Comparison of ENCODE assay signal across 22 cellular contexts in genomic region chr1:116465845-116466685, GRCh38.
A peak's percentile ranks its signal among the peaks of the same experiment; 100 is the strongest.
DNase-seq lines count a peak whose midpoint lies in the region; ATAC-seq, FAIRE-seq and TF ChIP-seq lines count a peak whose summit lies in the region.
"Had no signal": no experiment of that assay in that cellular context is flagged by ENCODE, and none has a peak within 500 bp of the region (broad histone marks: within the 10 kb centered on the region; RNA-seq: fewer than 3 reads in every experiment).

No MANE protein-coding gene starts in this region.

- CTCF ChIA-PET in HepG2 (lab: Yijun Ruan, JAX; ENCODE audit: low intra/inter-chr PET ratio, low total read pairs), result no interaction called here

- H3K9me3 ChIP-seq in heart left ventricle (no peaks in the 10 kb centered on the region), left ventricle myocardium inferior (replicated peaks) (no peaks in the 10 kb centered on the region), HepG2 (ENCODE audit: low read length) (no peaks in the 10 kb centered on the region)
- H3K9me3 ChIP-seq: ascending aorta, HAP-1, sigmoid colon, stomach had no signal

- DNase-seq in heart left ventricle, result no peak
- DNase-seq in left ventricle myocardium inferior, result no peak
- DNase-seq in SK-MEL-5 (ENCODE audit: low read depth, low spot score), result peak; percentile 65
- DNase-seq in HepG2 (ENCODE audit: low spot score), result peak; percentile 93
- no peak for DNase-seq in type B pancreatic cell (ENCODE audit: extremely low spot score, unreplicated experiment)
- DNase-seq in NCI-H2107 treated with DMSO at 0.1 percent for 48 hours (lab: John Stamatoyannopoulos, UW; ENCODE audit: unreplicated experiment), result no peak
- no peak for DNase-seq in GM19238 (ENCODE audit: insufficient read length, low spot score)
- DNase-seq: activated CD4-positive, alpha-beta memory T cell treated with anti-CD3 and anti-CD28 coated beads for 36 hours; activated naive CD4-positive, alpha-beta T cell treated with anti-CD3 and anti-CD28 coated beads, Interleukin-2, amount 50 U/mL, for 16 hours; activated T-cell treated with anti-CD3 and anti-CD28 coated beads, Interleukin-2, amount 50 U/mL, for 1 hour; KBM-7; kidney glomerular epithelial cell; nucleus accumbens; sigmoid colon; stimulated activated CD4-positive, alpha-beta T cell treated with anti-CD3 and anti-CD28 coated beads, Interleukin-1b, Interleukin-23, amount 100 ng/mL, for 48 hours; stomach; T-helper 1 cell had no signal

- no peak overlapping the region for H2AFZ ChIP-seq in HepG2 (ENCODE audit: low read length)

- TF ChIP-seq POLR2A in heart left ventricle (IDR thresholded peaks at IDR 0.05), result no peak
- TF ChIP-seq POLR2A in HepG2 (IDR thresholded peaks at IDR 0.05; ENCODE audit: insufficient read depth in 1 of 2, low read depth in 2 of 2, low read length in 2 of 2), result peak; percentile 74 to 86

- H3K27ac ChIP-seq in heart left ventricle (no peak overlapping the region), left ventricle myocardium inferior (replicated peaks) (no peak overlapping the region), HepG2 (ENCODE audit: extremely low read length, insufficient read depth, low read length) (peak overlapping the region; percentile 99)
- H3K27ac ChIP-seq: ascending aorta, sigmoid colon, stomach, VCaP had no signal

- H3K27me3 ChIP-seq in heart left ventricle (no peaks in the 10 kb centered on the region), left ventricle myocardium inferior (ENCODE audit: low read depth) (no peaks in the 10 kb centered on the region), HepG2 (ENCODE audit: control insufficient read depth in 1 of 2, insufficient read depth in 2 of 2, low read length in 2 of 2) (no peaks in the 10 kb centered on the region; a peak in 1 of 5 replicates)
- H3K27me3 ChIP-seq: ascending aorta, stomach had no signal

- peaks cover 5% of the 10 kb centered on the region for H3K36me3 Mint-ChIP-seq in type B pancreatic cell
- H3K36me3 Mint-ChIP-seq: activated CD4-positive, alpha-beta memory T cell treated with anti-CD3 and anti-CD28 coated beads for 36 hours had no signal

- POLR2A ChIA-PET in HepG2 (lab: Yijun Ruan, JAX), result interaction anchor here (0.8 to 4.1 kb wide), 25 partner anchors 9 to 343 kb away, joined by 3 to 121 read pairs (median 6); partner anchors contain the start of gene ATP1A1

- TF ChIP-seq RAD21 in HepG2 (CRISPR knock-in tag; IDR thresholded peaks at IDR 0.05), result peak; percentile 35; the same call in 1 of the 2 replicates

- TF ChIP-seq CTCF in heart left ventricle (IDR thresholded peaks at IDR 0.05) (no peak), left ventricle myocardium inferior (IDR thresholded peaks at IDR 0.05; ENCODE audit: borderline replicate concordance) (no peak), HepG2 (CRISPR knock-in tag; IDR thresholded peaks at IDR 0.05) (peak; percentile 47), type B pancreatic cell (conservative IDR thresholded peaks at IDR 0.05) (no peak)

- H3K36me3 ChIP-seq in heart left ventricle (no peaks in the 10 kb centered on the region), left ventricle myocardium inferior (no peaks in the 10 kb centered on the region), HepG2 (replicated peaks in 1 of 2; ENCODE audit: control insufficient read depth in 1 of 2, insufficient read depth in 2 of 2, low read length in 2 of 2) (0 out of 5 replicates have a peak, but pooled peaks cover 0 to 3% of the 10 kb centered on the region in 2 experiments)
- H3K36me3 ChIP-seq: ascending aorta, HAP-1, sigmoid colon, stomach had no signal

- TF ChIP-seq EP300 in HepG2 (IDR thresholded peaks at IDR 0.05; ENCODE audit: low read depth in 2 of 2, low read length in 2 of 2) (peak; percentile 71 to 85; a peak in 3 of 4 replicates), HepG2 (CRISPR knock-in tag; IDR thresholded peaks at IDR 0.05; ENCODE audit: borderline replicate concordance) (peak; percentile 47; the same call in 1 of the 2 replicates)

- WGBS in heart left ventricle, 4 donors, result 57 to 68% (median 61%) methylated on average over 10 of the region's 10 CpGs
- WGBS in HepG2 (ENCODE audit: low lambda C conversion rate), result 3% methylated on average over 10 of the region's 10 CpGs

- TSS peak; percentile 72 for BruUV-seq in HepG2 (replicated peaks; lab: Mats Ljungman, UMichigan)

- H3K4me3 ChIP-seq in heart left ventricle (no peak overlapping the region), left ventricle myocardium inferior (no peak overlapping the region), HepG2 (replicated peaks in 1 of 3; ENCODE audit: insufficient read depth in 1 of 3, low read depth in 2 of 3, low read length in 3 of 3) (peak overlapping the region; percentile 69 to 79 (median 71))
- H3K4me3 ChIP-seq: ascending aorta, HAP-1, sigmoid colon, stomach had no signal

- intact Hi-C loops in heart left ventricle (cut with DNase I), result no loop called here
- intact Hi-C loops in left ventricle myocardium inferior (cut with micrococcal nuclease), result no loop called here
- intact Hi-C loops in HepG2 (cut with micrococcal nuclease; ENCODE audit: unreplicated experiment), result loop anchor here (2.0 to 5.0 kb wide), 3 partner anchors 13 to 49 kb away; no protein-coding TSS in a partner anchor

- H3K4me2 ChIP-seq in HepG2 (ENCODE audit: low read depth, low read length), result peak overlapping the region; percentile 94

- peak overlapping the region; percentile 93 for H3K9ac ChIP-seq in HepG2 (ENCODE audit: insufficient read depth, low read depth, low read length)

- peaks cover 50% of the 10 kb centered on the region for H3K79me2 ChIP-seq in HepG2 (ENCODE audit: insufficient read depth, low read length)

- peak overlapping the region; percentile 20 for H3K4me3 Mint-ChIP-seq in type B pancreatic cell
- H3K4me3 Mint-ChIP-seq: activated CD4-positive, alpha-beta memory T cell treated with anti-CD3 and anti-CD28 coated beads for 36 hours had no signal

- peaks cover 7% of the 10 kb centered on the region for H3K4me1 Mint-ChIP-seq in type B pancreatic cell (ENCODE audit: unreplicated experiment)

- peak; percentile 75 for FAIRE-seq in HepG2 (lab: Jason Lieb, UNC)
- FAIRE-seq: colon had no signal

- no peaks in the 10 kb centered on the region for H4K20me1 ChIP-seq in HepG2 (ENCODE audit: insufficient read depth, low read length)

- ATAC-seq in heart left ventricle (peak in 3 of 4 donors; percentile 32 to 34 (median 34)), HepG2 (peak; percentile 100), GM18861 (IDR thresholded peaks at IDR 0.05; ENCODE audit: unreplicated experiment) (no peak)

- no peaks in the 10 kb centered on the region for H3K9me3 Mint-ChIP-seq in type B pancreatic cell
- H3K9me3 Mint-ChIP-seq: activated CD4-positive, alpha-beta memory T cell treated with anti-CD3 and anti-CD28 coated beads for 36 hours had no signal

- H3K27ac Mint-ChIP-seq in type B pancreatic cell, result peak overlapping the region; percentile 79
- H3K27ac Mint-ChIP-seq: activated CD4-positive, alpha-beta memory T cell treated with anti-CD3 and anti-CD28 coated beads for 36 hours had no signal

- H3K4me1 ChIP-seq in heart left ventricle (no peaks in the 10 kb centered on the region), left ventricle myocardium inferior (no peaks in the 10 kb centered on the region), HepG2 (ENCODE audit: insufficient read depth, low read length) (peaks cover 70% of the 10 kb centered on the region)
- H3K4me1 ChIP-seq: ascending aorta, HAP-1, sigmoid colon had no signal

- in situ Hi-C loops in SK-MEL-5 (cut with HindIII; ENCODE audit: low pct_unique_long_range_greater_than_20kb, low sequenced_read_pairs), result no loop called here
- in situ Hi-C loops in HepG2 (cut with HindIII; ENCODE audit: extremely low pct_ligation_motif_present, low pct_unique_long_range_greater_than_20kb), result no loop called here

- peaks cover 4% of the 10 kb centered on the region for H3K27me3 Mint-ChIP-seq in type B pancreatic cell

TF ChIP-seq in HepG2, 621 proteins besides CTCF, POLR2A, EP300 and RAD21 (continues in another document):
- TF ChIP-seq PRDM4 (CRISPR knock-in tag; IDR thresholded peaks at IDR 0.05; ENCODE audit: borderline replicate concordance), result 0 out of 2 replicates have a peak, but pooled peaks have one; percentile 24
- no peak for TF ChIP-seq U2AF1 (optimal IDR thresholded peaks at IDR 0.05; ENCODE audit: low read depth, low read length)
- TF ChIP-seq KDM5A (IDR thresholded peaks at IDR 0.05; ENCODE audit: borderline replicate concordance, low read length), result peak; percentile 18; the same call in 1 of the 2 replicates
- no peak for TF ChIP-seq ZNF235 (CRISPR knock-in tag; IDR thresholded peaks at IDR 0.05; ENCODE audit: borderline replicate concordance)
- TF ChIP-seq TOE1 (CRISPR knock-in tag; IDR thresholded peaks at IDR 0.05), result 0 out of 2 replicates have a peak, but pooled peaks have one; percentile 36
- no peak for TF ChIP-seq ZNF761 (CRISPR knock-in tag; conservative IDR thresholded peaks at IDR 0.05)

Comparison
In these comparisons a context has a peak if more than half of its experiments do, and no peak if none do; other contexts are left out.
1. DNase-seq: peak in SK-MEL-5 (single experiment) and HepG2 (single experiment); none in heart left ventricle (0 of 5), left ventricle myocardium inferior (single experiment), type B pancreatic cell (single experiment), NCI-H2107 treated with DMSO at 0.1 percent for 48 hours (single experiment) and GM19238 (single experiment).
2. H3K4me3 ChIP-seq: peak in HepG2 (3 of 3); none in heart left ventricle (0 of 12) and left ventricle myocardium inferior (single experiment).
3. POLR2A ChIP-seq: peak in HepG2 (2 of 2); none in heart left ventricle (0 of 2).